20 cellular contexts compared by ENCODE assay signal in genomic region chr16:81384006-81384405, GRCh38.
DNase-seq lines count a peak whose midpoint lies in the region; ATAC-seq, FAIRE-seq and TF ChIP-seq lines count a peak whose summit lies in the region.
"Had no signal": no experiment of that assay in that cellular context is flagged by ENCODE, and none has a peak within 500 bp of the region (broad histone marks: within the 10 kb centered on the region; RNA-seq: fewer than 3 reads in every experiment).

No MANE protein-coding gene starts in this region.

- in situ Hi-C loops in mammary epithelial cell (cut with MboI; ENCODE audit: low sequenced_read_pairs in 2 of 2) (no loop called here), KBM-7 (cut with MboI; ENCODE audit: low pct_unique_long_range_greater_than_20kb, low sequenced_read_pairs) (loop anchor here (25.0 kb wide), 1 partner anchor 328 kb away; no protein-coding TSS in a partner anchor)

- H3K4me3 ChIP-seq in breast epithelium = no peak overlapping the region
- no peak overlapping the region for H3K4me3 ChIP-seq in mammary epithelial cell (replicated peaks in 1 of 3; ENCODE audit: insufficient read depth in 1 of 3, low read depth in 2 of 3, low read length in 3 of 3)
- no peak overlapping the region for H3K4me3 ChIP-seq in endothelial cell of umbilical vein (replicated peaks in 1 of 3; ENCODE audit: insufficient read depth in 1 of 3, low read depth in 1 of 3, low read length in 3 of 3)
- H3K4me3 ChIP-seq in suprapubic skin = no peak overlapping the region
- H3K4me3 ChIP-seq: colonic mucosa, mucosa of descending colon, pancreas, testis had no signal

- H3K9me1 ChIP-seq in endothelial cell of umbilical vein (replicated peaks; ENCODE audit: control insufficient read depth, extremely low read depth, insufficient read depth, low read length) = no peaks in the 10 kb centered on the region

- intact Hi-C loops in breast epithelium (cut with DNase I; ENCODE audit: low total_unique reads) = no loop called here
- intact Hi-C loops in mammary epithelial cell (cut with micrococcal nuclease) = no loop called here
- intact Hi-C loops in endothelial cell of umbilical vein (cut with micrococcal nuclease) = no loop called here

- no peak for TF ChIP-seq POLR2A in breast epithelium (IDR thresholded peaks at IDR 0.05)
- no peak for TF ChIP-seq POLR2A in endothelial cell of umbilical vein (IDR thresholded peaks at IDR 0.05; ENCODE audit: low read depth, low read length)
- no peak for TF ChIP-seq POLR2A in suprapubic skin (IDR thresholded peaks at IDR 0.05)

- FAIRE-seq in endothelial cell of umbilical vein (lab: Jason Lieb, UNC) = peak; percentile 69
- FAIRE-seq: A204.1, pancreas had no signal

- no peak overlapping the region for H2AFZ ChIP-seq in mammary epithelial cell (ENCODE audit: low read depth, low read length)
- H2AFZ ChIP-seq in endothelial cell of umbilical vein (ENCODE audit: low read depth, low read length) = no peak overlapping the region

- H3K4me1 ChIP-seq in breast epithelium (no peaks in the 10 kb centered on the region), mammary epithelial cell (ENCODE audit: insufficient read depth, low read length) (no peaks in the 10 kb centered on the region), endothelial cell of umbilical vein (ENCODE audit: control insufficient read depth, extremely low read depth, insufficient read depth, low read length) (peaks cover 35% of the 10 kb centered on the region), suprapubic skin (peaks cover 13% of the 10 kb centered on the region)
- H3K4me1 ChIP-seq: colonic mucosa, pancreas had no signal

- DNase-seq in breast epithelium (ENCODE audit: low spot score in 2 of 2) = no peak
- no peak for DNase-seq in mammary epithelial cell
- DNase-seq in endothelial cell of umbilical vein (ENCODE audit: low read depth, low spot score) = peak; percentile 95
- peak; percentile 33 for DNase-seq in midbrain (lab: John Stamatoyannopoulos, UW)
- DNase-seq in suprapubic skin (ENCODE audit: low spot score in 2 of 2) = no peak
- DNase-seq in KBM-7 = no peak
- DNase-seq: activated CD4-positive, alpha-beta T cell treated with anti-CD3 and anti-CD28 coated beads, Interleukin-2, amount 50 U/mL, for 1 hour; activated T-cell treated with anti-CD3 and anti-CD28 coated beads, Interleukin-2, amount 50 U/mL, for 48 hours; CD8-positive, alpha-beta memory T cell; colonic mucosa; H7; mucosa of descending colon; NCI-H1048; NCI-H2227 treated with DMSO at 0.1 percent for 48 hours; pancreas; testis had no signal

- ATAC-seq in HG03280 (IDR thresholded peaks at IDR 0.05; ENCODE audit: unreplicated experiment) (no peak), GM19351 (IDR thresholded peaks at IDR 0.05; ENCODE audit: unreplicated experiment) (no peak)
- ATAC-seq: mucosa of descending colon, pancreas, SK-N-SH treated with all-trans-retinoic acid at 6 μM for 48 hours had no signal

- no TSS peak for BruUV-seq in mammary epithelial cell (replicated peaks; lab: Mats Ljungman, UMichigan)
- no TSS peak for BruUV-seq in endothelial cell of umbilical vein (replicated peaks; lab: Mats Ljungman, UMichigan)

- CTCF ChIA-PET in mammary epithelial cell (lab: Charles Lee; ENCODE audit: low non-redundant PET) (no interaction called here), endothelial cell of umbilical vein (lab: Charles Lee) (interaction anchor here (0.6 to 3.8 kb wide), 7 partner anchors 10 to 340 kb away, joined by 3 to 20 read pairs (median 4); no protein-coding TSS in a partner anchor)

- H4K20me1 ChIP-seq in mammary epithelial cell (ENCODE audit: insufficient read depth, low read length) = no peaks in the 10 kb centered on the region
- H4K20me1 ChIP-seq in endothelial cell of umbilical vein (replicated peaks; ENCODE audit: control insufficient read depth, extremely low read depth, insufficient read depth, low read length) = no peaks in the 10 kb centered on the region

- H3K36me3 ChIP-seq in breast epithelium (no peaks in the 10 kb centered on the region), mammary epithelial cell (ENCODE audit: insufficient read depth, low read length) (no peaks in the 10 kb centered on the region), endothelial cell of umbilical vein (ENCODE audit: control insufficient read depth in 2 of 2, extremely low read depth in 1 of 2, insufficient read depth in 2 of 2, low read length in 2 of 2) (no peaks in the 10 kb centered on the region), suprapubic skin (peaks cover 9% of the 10 kb centered on the region)
- H3K36me3 ChIP-seq: colonic mucosa, pancreas had no signal

- no peak for TF ChIP-seq CTCF in breast epithelium (IDR thresholded peaks at IDR 0.05)
- TF ChIP-seq CTCF in mammary epithelial cell (conservative IDR thresholded peaks at IDR 0.05 in 1 of 2, IDR thresholded peaks at IDR 0.05 in 1 of 2; ENCODE audit: extremely low read depth in 1 of 2, insufficient read depth in 1 of 2, low read depth in 1 of 2, low read length in 2 of 2) = no peak
- TF ChIP-seq CTCF in endothelial cell of umbilical vein (IDR thresholded peaks at IDR 0.05; ENCODE audit: extremely low read depth in 1 of 2, insufficient read depth in 1 of 2, low read depth in 1 of 2, low read length in 2 of 2) = no peak
- no peak for TF ChIP-seq CTCF in suprapubic skin (IDR thresholded peaks at IDR 0.05)

- H3K27ac ChIP-seq in breast epithelium (peak overlapping the region; percentile 44 to 62), mammary epithelial cell (ENCODE audit: insufficient read depth, low read depth, low read length) (no peak overlapping the region), endothelial cell of umbilical vein (ENCODE audit: insufficient read depth, low read depth, low read length) (peak overlapping the region; percentile 97), suprapubic skin (peak overlapping the region; percentile 12)
- H3K27ac ChIP-seq: colonic mucosa, pancreas had no signal

- H3K9me3 ChIP-seq in breast epithelium (no peaks in the 10 kb centered on the region), mammary epithelial cell (replicated peaks; ENCODE audit: insufficient read depth, low read length) (no peaks in the 10 kb centered on the region), endothelial cell of umbilical vein (replicated peaks; ENCODE audit: control insufficient read depth, insufficient read depth, low read length) (no peaks in the 10 kb centered on the region), suprapubic skin (no peaks in the 10 kb centered on the region)
- H3K9me3 ChIP-seq: colonic mucosa, mucosa of descending colon, pancreas, testis had no signal

- POLR2A ChIA-PET in endothelial cell of umbilical vein (lab: Charles Lee) = interaction anchor here (0.7 kb wide), 1 partner anchor 59 kb away, joined by 3 read pairs; no protein-coding TSS in a partner anchor

- H3K9ac ChIP-seq in mammary epithelial cell (ENCODE audit: insufficient read depth, low read length) = no peak overlapping the region
- H3K9ac ChIP-seq in endothelial cell of umbilical vein (replicated peaks; ENCODE audit: extremely low read depth, insufficient read depth, low read length) = peak overlapping the region; percentile 79

- no peak for TF ChIP-seq EP300 in suprapubic skin (IDR thresholded peaks at IDR 0.05)

- dilution Hi-C loops in mammary epithelial cell (cut with HindIII; ENCODE audit: low sequenced_read_pairs) = no loop called here
- dilution Hi-C loops in endothelial cell of umbilical vein (cut with MboI; ENCODE audit: extremely low pct_ligation_motif_present, low sequenced_read_pairs) = loop anchor here (25.0 kb wide), 1 partner anchor 353 kb away; no protein-coding TSS in a partner anchor

- H3K79me2 ChIP-seq in mammary epithelial cell (ENCODE audit: insufficient read depth, low read length) = no peaks in the 10 kb centered on the region
- H3K79me2 ChIP-seq in endothelial cell of umbilical vein (ENCODE audit: control insufficient read depth, insufficient read depth, low read length) = no peaks in the 10 kb centered on the region

- H3K4me2 ChIP-seq in mammary epithelial cell (ENCODE audit: insufficient read depth, low read depth, low read length) (no peak overlapping the region), endothelial cell of umbilical vein (ENCODE audit: insufficient read depth, low read length) (peak overlapping the region; percentile 69)

- H3K27me3 ChIP-seq in breast epithelium (no peaks in the 10 kb centered on the region), mammary epithelial cell (ENCODE audit: insufficient read depth, low read length) (no peaks in the 10 kb centered on the region), endothelial cell of umbilical vein (ENCODE audit: control insufficient read depth in 2 of 2, insufficient read depth in 2 of 2, low read length in 2 of 2) (no peaks in the 10 kb centered on the region), suprapubic skin (no peaks in the 10 kb centered on the region)
- H3K27me3 ChIP-seq: colonic mucosa, pancreas, testis had no signal

TF ChIP-seq in endothelial cell of umbilical vein, 7 proteins besides CTCF, POLR2A, EP300 and RAD21:
- TF ChIP-seq MAX (IDR thresholded peaks at IDR 0.05; ENCODE audit: insufficient read depth, insufficient read length) (no peak), JUN (IDR thresholded peaks at IDR 0.05; ENCODE audit: borderline replicate concordance, insufficient read depth, insufficient read length, low read depth) (no peak), POLR2AphosphoS5 (IDR thresholded peaks at IDR 0.05; ENCODE audit: insufficient read depth, low read depth, low read length) (peak; percentile 20), MYC (IDR thresholded peaks at IDR 0.05; ENCODE audit: low read depth, low read length) (no peak)

Comparison
In these comparisons a context has a peak if more than half of its experiments do, and no peak if none do; other contexts are left out.
1. DNase-seq: peak in endothelial cell of umbilical vein (single experiment) and midbrain (single experiment); none in breast epithelium (0 of 2), mammary epithelial cell (single experiment), suprapubic skin (0 of 2) and KBM-7 (single experiment).